ENCODE assay signal across 21 cellular contexts in the genomic region with DNA sequence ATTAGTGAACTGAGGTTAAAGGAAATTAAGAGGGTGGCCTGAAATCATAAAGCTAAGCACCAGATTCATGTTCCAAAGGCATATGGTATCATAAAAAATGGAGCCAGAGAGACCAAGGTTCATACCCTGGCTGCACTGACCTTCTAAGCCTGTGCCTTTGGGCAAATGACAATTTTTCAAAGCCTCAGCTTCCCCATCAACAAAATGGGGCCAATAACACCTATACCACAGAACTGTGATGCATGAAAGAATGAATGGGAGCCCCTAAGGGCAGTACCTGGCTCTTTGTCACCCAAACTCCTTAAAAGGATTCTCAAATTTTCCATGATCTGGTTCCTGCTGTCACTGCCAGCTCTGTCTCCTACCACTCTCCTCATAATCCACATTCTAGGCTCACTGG.
DNase-seq lines count a peak whose midpoint lies in the region; ATAC-seq and TF ChIP-seq lines count a peak whose summit lies in the region.
"Had no signal": no experiment of that assay in that cellular context is flagged by ENCODE, and none has a peak within 500 bp of the region (broad histone marks: within the 10 kb centered on the region; RNA-seq: fewer than 3 reads in every experiment).

No MANE protein-coding gene starts in this region.

- CTCF ChIA-PET in activated CD8-positive, alpha-beta T cell treated with anti-CD3 and anti-CD28 coated beads for 36 hours (lab: Charles Lee): interaction anchor here (1.0 to 1.2 kb wide), 3 partner anchors 27 to 75 kb away, joined by 3 read pairs; no protein-coding TSS in a partner anchor
- CTCF ChIA-PET in activated CD8-positive, alpha-beta T cell treated with anti-CD3 and anti-CD28 coated beads, Interleukin-2, amount 10 ng/mL, durations not matched to agents 7 days and 5 days (lab: Charles Lee): interaction anchor here (0.8 to 1.5 kb wide), 3 partner anchors 94 to 176 kb away, joined by 3 to 5 read pairs (median 3); no protein-coding TSS in a partner anchor

- no peaks in the 10 kb centered on the region; the same call in 1 of the 2 replicates for H4K20me1 ChIP-seq in Karpas-422 (ENCODE audit: insufficient read depth, low read depth, low read length)

- H3K4me3 Mint-ChIP-seq in activated CD8-positive, alpha-beta T cell treated with anti-CD3 and anti-CD28 coated beads for 36 hours: no peak overlapping the region
- H3K4me3 Mint-ChIP-seq in activated CD8-positive, alpha-beta T cell treated with anti-CD3 and anti-CD28 coated beads, Interleukin-2, amount 10 ng/mL, durations not matched to agents 7 days and 5 days: no peak overlapping the region
- no peak overlapping the region for H3K4me3 Mint-ChIP-seq in activated naive CD8-positive, alpha-beta T cell
- H3K4me3 Mint-ChIP-seq: HFFc6 had no signal

- ATAC-seq in activated CD8-positive, alpha-beta T cell treated with anti-CD3 and anti-CD28 coated beads for 36 hours: peak; percentile 28
- no peak for ATAC-seq in activated CD8-positive, alpha-beta T cell treated with anti-CD3 and anti-CD28 coated beads, Interleukin-2, amount 10 ng/mL, durations not matched to agents 7 days and 5 days
- no peak for ATAC-seq in gastrocnemius medialis

- in situ Hi-C loops in gastrocnemius medialis (cut with MboI; ENCODE audit: low sequenced_read_pairs in 4 of 4): no loop called here

- H2AFZ ChIP-seq in Karpas-422 (ENCODE audit: low read length): no peak overlapping the region

- H3K9me2 ChIP-seq in Karpas-422 (replicated peaks; ENCODE audit: insufficient read depth, low read length): no peaks in the 10 kb centered on the region

- no peak for TF ChIP-seq POLR2A in gastrocnemius medialis (IDR thresholded peaks at IDR 0.05)

- POLR2A ChIA-PET in activated CD8-positive, alpha-beta T cell treated with anti-CD3 and anti-CD28 coated beads for 36 hours (lab: Charles Lee): interaction anchor here (1.0 to 2.0 kb wide), 5 partner anchors 10 to 73 kb away, joined by 3 to 8 read pairs (median 4); a partner anchor contains a TSS
- POLR2A ChIA-PET in activated CD8-positive, alpha-beta T cell treated with anti-CD3 and anti-CD28 coated beads, Interleukin-2, amount 10 ng/mL, durations not matched to agents 7 days and 5 days (lab: Charles Lee): interaction anchor here (1.1 kb wide), 1 partner anchor 8 kb away, joined by 3 read pairs; no protein-coding TSS in a partner anchor

- peak; percentile 26 for DNase-seq in activated CD8-positive, alpha-beta T cell treated with anti-CD3 and anti-CD28 coated beads for 36 hours
- DNase-seq in activated CD8-positive, alpha-beta T cell treated with anti-CD3 and anti-CD28 coated beads, Interleukin-2, amount 10 ng/mL, durations not matched to agents 7 days and 5 days: no peak
- DNase-seq in Karpas-422: no peak
- no peak for DNase-seq in gastrocnemius medialis
- no peak for DNase-seq in NCI-H2081 (lab: John Stamatoyannopoulos, UW)
- no peak for DNase-seq in GF-D8 (lab: John Stamatoyannopoulos, UW)
- DNase-seq in iPS-NIHi7 (ENCODE audit: extremely low spot score): no peak
- DNase-seq: 8988T, DMS153, EL, HFFc6, KBM-7, MG63, NCI-H1105 treated with DMSO at 0.1 percent for 48 hours, NCI-H1930, NCI-H510A treated with DMSO at 0.1 percent for 48 hours, OCI-M1, RPMI8226 had no signal

- no peak overlapping the region for H3K9ac ChIP-seq in Karpas-422 (ENCODE audit: low read length)
- H3K9ac ChIP-seq: BLaER1 treated with 17β-estradiol and CSF1 and Interleukin-3, amounts not matched to agents 10 nM and 100 nM had no signal

- no peaks in the 10 kb centered on the region for H3K9me3 Mint-ChIP-seq in activated CD8-positive, alpha-beta T cell treated with anti-CD3 and anti-CD28 coated beads for 36 hours
- no peaks in the 10 kb centered on the region for H3K9me3 Mint-ChIP-seq in activated CD8-positive, alpha-beta T cell treated with anti-CD3 and anti-CD28 coated beads, Interleukin-2, amount 10 ng/mL, durations not matched to agents 7 days and 5 days (ENCODE audit: insufficient read depth)
- no peaks in the 10 kb centered on the region for H3K9me3 Mint-ChIP-seq in activated naive CD8-positive, alpha-beta T cell (ENCODE audit: low read depth)
- H3K9me3 Mint-ChIP-seq: HFFc6 had no signal

- intact Hi-C loops in activated CD8-positive, alpha-beta T cell treated with anti-CD3 and anti-CD28 coated beads for 36 hours (cut with micrococcal nuclease): loop anchor here (5.0 to 10.0 kb wide), 3 partner anchors 73 to 156 kb away; a partner anchor contains a TSS
- intact Hi-C loops in gastrocnemius medialis (cut with DNase I; ENCODE audit: low total_unique reads): loop anchor here (5.0 kb wide), 1 partner anchor 97 kb away; a partner anchor contains a TSS

- H3K4me3 ChIP-seq in Karpas-422 (ENCODE audit: low read length): no peak overlapping the region
- no peak overlapping the region for H3K4me3 ChIP-seq in gastrocnemius medialis
- H3K4me3 ChIP-seq: BLaER1 treated with 17β-estradiol and CSF1 and Interleukin-3, amounts not matched to agents 10 nM and 100 nM; MG63 had no signal

- TF ChIP-seq CTCF in activated CD8-positive, alpha-beta T cell treated with anti-CD3 and anti-CD28 coated beads for 36 hours (IDR thresholded peaks at IDR 0.05): no peak
- no peak for TF ChIP-seq CTCF in gastrocnemius medialis (IDR thresholded peaks at IDR 0.05 in 4 of 5, conservative IDR thresholded peaks at IDR 0.05 in 1 of 5)

- H3K79me2 ChIP-seq in Karpas-422 (ENCODE audit: low read length): peaks cover 98% of the 10 kb centered on the region

- H3K27ac ChIP-seq in Karpas-422 (ENCODE audit: low read length): peak overlapping the region; percentile 70
- H3K27ac ChIP-seq in gastrocnemius medialis: peak overlapping the region; percentile 41 to 75 (median 62)
- H3K27ac ChIP-seq: BLaER1 treated with 17β-estradiol and CSF1 and Interleukin-3, amounts not matched to agents 10 nM and 100 nM; HL-60 had no signal

- peaks cover 10% of the 10 kb centered on the region for H3K36me3 Mint-ChIP-seq in activated CD8-positive, alpha-beta T cell treated with anti-CD3 and anti-CD28 coated beads for 36 hours (ENCODE audit: low read depth)
- H3K36me3 Mint-ChIP-seq in activated CD8-positive, alpha-beta T cell treated with anti-CD3 and anti-CD28 coated beads, Interleukin-2, amount 10 ng/mL, durations not matched to agents 7 days and 5 days (ENCODE audit: low read depth): peaks cover 3% of the 10 kb centered on the region
- H3K36me3 Mint-ChIP-seq in activated naive CD8-positive, alpha-beta T cell: peaks cover 12% of the 10 kb centered on the region

- H3K4me2 ChIP-seq in Karpas-422 (ENCODE audit: low read depth, low read length, poor library complexity, severe bottlenecking): no peak overlapping the region
- H3K4me2 ChIP-seq: BLaER1 treated with 17β-estradiol and CSF1 and Interleukin-3, amounts not matched to agents 10 nM and 100 nM had no signal

- peaks cover 75% of the 10 kb centered on the region for H3K4me1 Mint-ChIP-seq in activated CD8-positive, alpha-beta T cell treated with anti-CD3 and anti-CD28 coated beads for 36 hours (ENCODE audit: low read depth)
- H3K4me1 Mint-ChIP-seq in activated CD8-positive, alpha-beta T cell treated with anti-CD3 and anti-CD28 coated beads, Interleukin-2, amount 10 ng/mL, durations not matched to agents 7 days and 5 days (ENCODE audit: low read depth): peaks cover 43% of the 10 kb centered on the region
- peaks cover 77% of the 10 kb centered on the region for H3K4me1 Mint-ChIP-seq in activated naive CD8-positive, alpha-beta T cell (ENCODE audit: low read depth)

- peaks cover 95% of the 10 kb centered on the region for H3K4me1 ChIP-seq in Karpas-422 (ENCODE audit: low read length)
- peaks cover 87 to 95% of the 10 kb centered on the region in 2 donors for H3K4me1 ChIP-seq in gastrocnemius medialis

- H3K36me3 ChIP-seq in Karpas-422 (ENCODE audit: insufficient read depth, low read length) (peaks cover 37% of the 10 kb centered on the region), gastrocnemius medialis (no peaks in the 10 kb centered on the region)
- H3K36me3 ChIP-seq: BLaER1 treated with 17β-estradiol and CSF1 and Interleukin-3, amounts not matched to agents 10 nM and 100 nM; MG63 had no signal

- peak overlapping the region; percentile 67 for H3K27ac Mint-ChIP-seq in activated CD8-positive, alpha-beta T cell treated with anti-CD3 and anti-CD28 coated beads for 36 hours
- H3K27ac Mint-ChIP-seq in activated CD8-positive, alpha-beta T cell treated with anti-CD3 and anti-CD28 coated beads, Interleukin-2, amount 10 ng/mL, durations not matched to agents 7 days and 5 days: no peak overlapping the region
- H3K27ac Mint-ChIP-seq in activated naive CD8-positive, alpha-beta T cell: peak overlapping the region; percentile 64
- H3K27ac Mint-ChIP-seq: HFFc6 had no signal

- H3K9me3 ChIP-seq in Karpas-422 (ENCODE audit: low read length): no peaks in the 10 kb centered on the region
- no peaks in the 10 kb centered on the region for H3K9me3 ChIP-seq in gastrocnemius medialis
- H3K9me3 ChIP-seq: BLaER1 treated with 17β-estradiol and CSF1 and Interleukin-3, amounts not matched to agents 10 nM and 100 nM; MG63 had no signal

- H3K27me3 Mint-ChIP-seq in activated CD8-positive, alpha-beta T cell treated with anti-CD3 and anti-CD28 coated beads for 36 hours: no peaks in the 10 kb centered on the region
- H3K27me3 Mint-ChIP-seq in activated CD8-positive, alpha-beta T cell treated with anti-CD3 and anti-CD28 coated beads, Interleukin-2, amount 10 ng/mL, durations not matched to agents 7 days and 5 days (ENCODE audit: low read depth): no peaks in the 10 kb centered on the region
- no peaks in the 10 kb centered on the region for H3K27me3 Mint-ChIP-seq in activated naive CD8-positive, alpha-beta T cell

- H3K27me3 ChIP-seq in Karpas-422 (ENCODE audit: low read length) (no peaks in the 10 kb centered on the region), gastrocnemius medialis (no peaks in the 10 kb centered on the region)
- H3K27me3 ChIP-seq: BLaER1 treated with 17β-estradiol and CSF1 and Interleukin-3, amounts not matched to agents 10 nM and 100 nM; MG63 had no signal
